In the genomic region with DNA sequence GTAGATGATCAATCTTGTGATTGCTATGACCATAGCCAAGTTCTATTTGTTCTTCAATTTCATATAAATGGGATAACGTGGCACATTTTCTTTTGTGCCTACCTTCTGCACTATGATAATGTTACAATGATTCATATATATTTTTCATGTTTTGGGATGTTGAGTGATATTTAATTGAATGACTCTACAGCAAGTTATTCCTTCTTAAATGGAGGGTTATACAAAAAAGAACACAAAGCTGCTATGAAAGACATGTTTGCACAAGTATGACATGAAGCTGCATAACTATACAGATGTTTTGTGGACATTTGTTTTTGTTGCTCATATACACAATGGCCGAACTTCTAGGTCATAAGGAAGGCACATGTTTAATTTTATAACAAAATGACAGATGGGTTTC, we compare ENCODE assay signal across 10 cellular contexts.
"Had no signal": no experiment of that assay in that cellular context is flagged by ENCODE, and none has a peak within 500 bp of the region (broad histone marks: within the 10 kb centered on the region; RNA-seq: fewer than 3 reads in every experiment).

No MANE protein-coding gene starts in this region.

- H3K4me3 ChIP-seq: GM23248, HAP-1, K562 had no signal

- ATAC-seq: HCT116, K562 had no signal

- FAIRE-seq: HTR-8/SVneo, K562 had no signal

- H3K27ac ChIP-seq: GM23248 had no signal

- DNase-seq: GM23248, GOT3, H7, HFFc6, IMR-90, KG1 had no signal

- H3K4me1 ChIP-seq: HAP-1 had no signal
